9 cellular contexts compared by ENCODE assay signal in genomic region chr1:225848044-225848955, GRCh38. TPM values are rescaled to one million over a fixed set of nuclear protein-coding genes. Genes with fewer than 3 reads are reported as not detected.
DNase-seq lines count a peak whose midpoint lies in the region; ATAC-seq, FAIRE-seq and TF ChIP-seq lines count a peak whose summit lies in the region.
"Had no signal": no experiment of that assay in that cellular context is flagged by ENCODE, and none has a peak within 500 bp of the region (broad histone marks: within the 10 kb centered on the region; RNA-seq: fewer than 3 reads in every experiment).

No MANE protein-coding gene starts in this region.

- intact Hi-C loops in OCI-LY7 (cut with micrococcal nuclease; ENCODE audit: unreplicated experiment), result loop anchor here (1.0 to 5.0 kb wide), 7 partner anchors 33 to 369 kb away; partner anchors contain the start of genes ENAH, PYCR2 and SRP9
- intact Hi-C loops in head of caudate nucleus (cut with DNase I), result no loop called here
- intact Hi-C loops in kidney (cut with DNase I), result no loop called here
- intact Hi-C loops in psoas muscle (cut with DNase I), result loop anchor here in 1 of 2 donors (5.0 kb wide), 2 partner anchors 71 to 376 kb away; partner anchors contain the start of gene SRP9
- intact Hi-C loops in left ventricle myocardium inferior (cut with micrococcal nuclease), result no loop called here

- peak; percentile 93 for DNase-seq in OCI-LY7 (ENCODE audit: low spot score)
- peak; percentile 41 to 86 (median 72) for DNase-seq in head of caudate nucleus
- DNase-seq in kidney, result no peak
- DNase-seq in psoas muscle, result no peak
- DNase-seq in left ventricle myocardium inferior, result no peak

- WGBS in psoas muscle, 3 donors, result 64 to 68% (median 66%) methylated on average over 16 of the region's 16 CpGs

- CTCF ChIA-PET in OCI-LY7 (lab: Charles Lee; ENCODE audit: unreplicated experiment), result interaction anchor here (1.2 kb wide), 2 partner anchors 9 to 370 kb away, joined by 3 to 4 read pairs; no protein-coding TSS in a partner anchor

- peak overlapping the region in 10 of 11 experiments; percentile 31 to 63 (median 54); a peak in 17 of 22 replicates for H3K27ac ChIP-seq in BLaER1 treated with 17β-estradiol and CSF1 and Interleukin-3, amounts not matched to agents 10 nM and 100 nM
- H3K27ac ChIP-seq in OCI-LY7 (ENCODE audit: low read depth, low read length, poor library complexity, severe bottlenecking) (peak overlapping the region; percentile 97), kidney (ENCODE audit: low read depth in 2 of 2, low read length in 2 of 2) (no peak overlapping the region), psoas muscle (no peak overlapping the region), left ventricle myocardium inferior (replicated peaks) (no peak overlapping the region)

- H3K4me2 ChIP-seq in BLaER1 treated with 17β-estradiol and CSF1 and Interleukin-3, amounts not matched to agents 10 nM and 100 nM, result peak overlapping the region; percentile 71 to 91 (median 86)
- H3K4me2 ChIP-seq in OCI-LY7 (ENCODE audit: low read length), result peak overlapping the region; percentile 88

- no peak for FAIRE-seq in kidney (lab: Jason Lieb, UNC)

- POLR2A ChIA-PET in OCI-LY7 (lab: Charles Lee), result interaction anchor here (0.8 to 1.8 kb wide), 5 partner anchors 62 to 99 kb away, joined by 3 to 4 read pairs (median 3); partner anchors contain the start of genes LEFTY2 and SRP9

- H3K27me3 ChIP-seq in BLaER1 treated with 17β-estradiol and CSF1 and Interleukin-3, amounts not matched to agents 10 nM and 100 nM, result no peaks in the 10 kb centered on the region
- H3K27me3 ChIP-seq in psoas muscle (ENCODE audit: insufficient read depth in 3 of 3, low read length in 2 of 3) (no peaks in the 10 kb centered on the region), left ventricle myocardium inferior (ENCODE audit: low read depth) (no peaks in the 10 kb centered on the region)

- peaks cover 0 to 14% (median 10%) of the 10 kb centered on the region in 11 experiments; a peak in 14 of 22 replicates for H3K9me3 ChIP-seq in BLaER1 treated with 17β-estradiol and CSF1 and Interleukin-3, amounts not matched to agents 10 nM and 100 nM (replicated peaks in 1 of 11)
- peaks cover 9% of the 10 kb centered on the region; the same call in 1 of the 2 replicates for H3K9me3 ChIP-seq in OCI-LY7 (ENCODE audit: low read length)
- H3K9me3 ChIP-seq in kidney (ENCODE audit: control insufficient read depth in 1 of 2, low read length in 2 of 2), result no peaks in the 10 kb centered on the region
- H3K9me3 ChIP-seq in psoas muscle, result no peaks in the 10 kb centered on the region
- no peaks in the 10 kb centered on the region for H3K9me3 ChIP-seq in left ventricle myocardium inferior (replicated peaks)

- H3K36me3 ChIP-seq in BLaER1 treated with 17β-estradiol and CSF1 and Interleukin-3, amounts not matched to agents 10 nM and 100 nM, result peaks cover 20 to 52% (median 39%) of the 10 kb centered on the region in 11 experiments
- H3K36me3 ChIP-seq in OCI-LY7 (ENCODE audit: insufficient read depth, low read length) (peaks cover 39% of the 10 kb centered on the region), kidney (ENCODE audit: control insufficient read depth in 1 of 2, insufficient read depth in 2 of 2, low read length in 2 of 2) (peaks cover 13 to 40% of the 10 kb centered on the region in 2 donors), psoas muscle (ENCODE audit: insufficient read depth in 1 of 2, low read depth in 1 of 2) (peaks cover 0 to 76% of the 10 kb centered on the region in 2 donors), left ventricle myocardium inferior (peaks cover 68% of the 10 kb centered on the region)

- peak overlapping the region in 10 of 11 experiments; percentile 13 to 65 (median 52); a peak in 18 of 22 replicates for H3K9ac ChIP-seq in BLaER1 treated with 17β-estradiol and CSF1 and Interleukin-3, amounts not matched to agents 10 nM and 100 nM
- no peak overlapping the region for H3K9ac ChIP-seq in kidney (ENCODE audit: low read length in 2 of 2)

- H3K4me1 ChIP-seq in BLaER1 treated with 17β-estradiol and CSF1 and Interleukin-3, amounts not matched to agents 10 nM and 100 nM, result peaks cover 55 to 79% (median 73%) of the 10 kb centered on the region in 10 experiments
- H3K4me1 ChIP-seq in OCI-LY7 (ENCODE audit: insufficient read depth, low read length, poor library complexity, severe bottlenecking) (peaks cover 64% of the 10 kb centered on the region), kidney (ENCODE audit: control insufficient read depth in 1 of 2, insufficient read depth in 1 of 2, low read depth in 1 of 2, low read length in 2 of 2) (peaks cover 0 to 4% of the 10 kb centered on the region in 2 donors), psoas muscle (no peaks in the 10 kb centered on the region), left ventricle myocardium inferior (peaks cover 56% of the 10 kb centered on the region)

- peak overlapping the region in 4 of 10 experiments; percentile 3 to 36 (median 27); a peak in 6 of 20 replicates for H3K4me3 ChIP-seq in BLaER1 treated with 17β-estradiol and CSF1 and Interleukin-3, amounts not matched to agents 10 nM and 100 nM
- peak overlapping the region; percentile 52 for H3K4me3 ChIP-seq in OCI-LY7 (ENCODE audit: low read depth, low read length, poor library complexity, severe bottlenecking)
- H3K4me3 ChIP-seq in kidney (ENCODE audit: low read length in 2 of 2), result no peak overlapping the region
- no peak overlapping the region for H3K4me3 ChIP-seq in psoas muscle
- H3K4me3 ChIP-seq in left ventricle myocardium inferior, result no peak overlapping the region

- no peaks in the 10 kb centered on the region for H3K9me2 ChIP-seq in OCI-LY7 (ENCODE audit: insufficient read depth, low read length)

- no TSS peak for BruUV-seq in OCI-LY7 (replicated peaks; lab: Mats Ljungman, UMichigan)

- peaks cover 0 to 29% (median 0%) of the 10 kb centered on the region in 11 experiments; a peak in 6 of 22 replicates for H4K20me1 ChIP-seq in BLaER1 treated with 17β-estradiol and CSF1 and Interleukin-3, amounts not matched to agents 10 nM and 100 nM
- H4K20me1 ChIP-seq in OCI-LY7 (ENCODE audit: insufficient read depth, low read length), result no peaks in the 10 kb centered on the region

- TF ChIP-seq CTCF in OCI-LY7 (conservative IDR thresholded peaks at IDR 0.05; ENCODE audit: low read length) (0 out of 2 replicates have a peak, but pooled peaks have one; percentile 15), kidney (IDR thresholded peaks at IDR 0.05; ENCODE audit: borderline replicate concordance, extremely low read depth, insufficient read depth) (no peak), psoas muscle (IDR thresholded peaks at IDR 0.05) (no peak), left ventricle myocardium inferior (IDR thresholded peaks at IDR 0.05; ENCODE audit: borderline replicate concordance) (no peak)

- peak overlapping the region; percentile 63 for H2AFZ ChIP-seq in OCI-LY7 (ENCODE audit: low read length)

- ATAC-seq in GM18858 (IDR thresholded peaks at IDR 0.05; ENCODE audit: unreplicated experiment) (peak; percentile 48), HG02970 (IDR thresholded peaks at IDR 0.05; ENCODE audit: low FRiP score, unreplicated experiment) (peak; percentile 40), psoas muscle (no peak)

- no peaks in the 10 kb centered on the region for H3K79me2 ChIP-seq in OCI-LY7 (ENCODE audit: insufficient read depth, low read depth, low read length)

RNA-seq across cellular contexts. Expression of gene TMEM63A, which starts 33.9 kb away (rescaled TPM):
- 20.9 and 21.0 TPM in 2 replicates for total RNA-seq in OCI-LY7 (2014; rRNA removed; shearing (Covaris generic))
- total RNA-seq in OCI-LY7 (2022) (46.5 and 53.3 TPM in 2 replicates), kidney (159 TPM), psoas muscle (10 to 100 TPM; 12.7 to 17.9 (median 16.0) TPM), left ventricle myocardium inferior (30.4 TPM)
- polyA plus RNA-seq in kidney (ENCODE audit: insufficient read depth, low read depth, low replicate concordance) (25.5 TPM), psoas muscle (10 to 100 TPM in 2 of 3 donors, 1 to 10 TPM in 1; 7.1 to 14.2 (median 11.4) TPM)

RNA-seq across cellular contexts. Expression of gene EPHX1, which starts 38.4 kb away (rescaled TPM):
- total RNA-seq in OCI-LY7 (2014; rRNA removed; shearing (Covaris generic)), result 0.41 and 0.44 TPM in 2 replicates
- total RNA-seq in OCI-LY7 (2022), result 0.89 and 1.3 TPM in 2 replicates
- 78.6 TPM for total RNA-seq in kidney
- polyA plus RNA-seq in kidney (ENCODE audit: insufficient read depth, low read depth, low replicate concordance), result 178 TPM
- total RNA-seq in psoas muscle, result 100 to 1,000 TPM in 2 of 4 donors, 10 to 100 TPM in 2; 65.8 to 209 (median 98.1) TPM
- polyA plus RNA-seq in psoas muscle, result 100 to 1,000 TPM in 1 of 3 donors, 10 to 100 TPM in 2; 19.4 to 118 (median 60.4) TPM
- total RNA-seq in left ventricle myocardium inferior, result 49.7 TPM

RNA-seq across cellular contexts. Expression of gene LEFTY1, which starts 40.6 kb away (rescaled TPM):
- 0.09 TPM in 1 of 2 replicates, not detected in the other for total RNA-seq in OCI-LY7 (2014; rRNA removed; shearing (Covaris generic))
- total RNA-seq in OCI-LY7 (2022), result 0.44 and 1.0 TPM in 2 replicates
- 8.6 TPM for total RNA-seq in kidney
- 0.41 TPM for polyA plus RNA-seq in kidney (ENCODE audit: insufficient read depth, low read depth, low replicate concordance)
- total RNA-seq in psoas muscle, result under 1 TPM in 1 of 4 donors, not detected in 3; 0.26 TPM
- polyA plus RNA-seq in psoas muscle, result under 1 TPM in 2 of 3 donors, not detected in 1; 0.08 to 0.13 TPM
- 0.55 TPM for total RNA-seq in left ventricle myocardium inferior
- total RNA-seq: pulmonary artery endothelial cell had no signal

Comparison
In these comparisons a context has a peak if more than half of its experiments do, and no peak if none do; other contexts are left out.
1. H3K27ac ChIP-seq: peak in BLaER1 treated with 17β-estradiol and CSF1 and Interleukin-3, amounts not matched to agents 10 nM and 100 nM (10 of 11) and OCI-LY7 (single experiment); none in kidney (0 of 2), psoas muscle (single experiment) and left ventricle myocardium inferior (single experiment).
2. H3K9ac ChIP-seq: peak in BLaER1 treated with 17β-estradiol and CSF1 and Interleukin-3, amounts not matched to agents 10 nM and 100 nM (10 of 11); none in kidney (0 of 2).
3. ATAC-seq: peak in GM18858 (single experiment) and HG02970 (single experiment); none in psoas muscle (0 of 4).
4. DNase-seq: peak in OCI-LY7 (single experiment) and head of caudate nucleus (42 of 42); none in kidney (single experiment), psoas muscle (0 of 2) and left ventricle myocardium inferior (single experiment).
5. RNA of gene EPHX1, which starts 38.4 kb away (total RNA-seq): 65.8 to 209 TPM in psoas muscle, 78.6 TPM in kidney (single experiment) and 49.7 TPM in left ventricle myocardium inferior (single experiment); 0.41 to 1.3 TPM in OCI-LY7; every median in the first group is over 10 times any median in the second.